In genomic region chr19:55573929-55574328, GRCh38 we compare ENCODE assay signal across 10 cellular contexts. TPM values are rescaled to one million over a fixed set of nuclear protein-coding genes. Genes with fewer than 3 reads are reported as not detected.
"Had no signal": no experiment of that assay in that cellular context is flagged by ENCODE, and none has a peak within 500 bp of the region (broad histone marks: within the 10 kb centered on the region; RNA-seq: fewer than 3 reads in every experiment).

No MANE protein-coding gene starts in this region.

RNA-seq across cellular contexts. Expression of gene SBK3, which starts 28.6 kb away (rescaled TPM):
- total RNA-seq: left colon; left lobe of liver; liver; mammary epithelial cell; mesothelial cell of epicardium; mononuclear cell; naive thymus-derived CD4-positive, alpha-beta T cell had no signal
- polyA plus RNA-seq: hepatocyte; immature natural killer cell; keratinocyte; mammary epithelial cell; naive thymus-derived CD4-positive, alpha-beta T cell had no signal
